In the genomic region with DNA sequence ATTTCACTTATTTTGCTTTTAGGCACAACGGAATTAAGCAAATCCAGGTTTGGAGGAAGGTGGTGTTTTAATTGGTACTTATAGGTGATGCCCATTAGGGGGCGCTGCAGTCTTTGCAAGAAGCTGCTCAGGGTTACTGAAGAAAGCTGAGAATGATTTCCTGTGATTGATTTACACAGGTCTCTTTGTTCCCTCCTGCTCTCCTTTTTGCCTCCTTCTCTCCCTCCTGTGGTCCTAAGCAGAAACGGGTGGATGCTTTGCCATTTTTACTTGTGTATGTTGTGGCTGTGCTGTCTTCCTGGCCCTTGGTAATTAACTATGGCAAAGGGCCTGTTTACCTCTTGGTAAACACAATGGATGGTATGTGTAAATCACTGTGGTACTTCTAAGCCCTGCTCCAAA, we compare ENCODE assay signal across 1 cellular context.
TF ChIP-seq lines count a peak whose summit lies in the region.

No MANE protein-coding gene starts in this region.

TF ChIP-seq in GM23338, 12 proteins besides CTCF, POLR2A, EP300 and RAD21 (continued from another document):
- TF ChIP-seq, protein P1, sequence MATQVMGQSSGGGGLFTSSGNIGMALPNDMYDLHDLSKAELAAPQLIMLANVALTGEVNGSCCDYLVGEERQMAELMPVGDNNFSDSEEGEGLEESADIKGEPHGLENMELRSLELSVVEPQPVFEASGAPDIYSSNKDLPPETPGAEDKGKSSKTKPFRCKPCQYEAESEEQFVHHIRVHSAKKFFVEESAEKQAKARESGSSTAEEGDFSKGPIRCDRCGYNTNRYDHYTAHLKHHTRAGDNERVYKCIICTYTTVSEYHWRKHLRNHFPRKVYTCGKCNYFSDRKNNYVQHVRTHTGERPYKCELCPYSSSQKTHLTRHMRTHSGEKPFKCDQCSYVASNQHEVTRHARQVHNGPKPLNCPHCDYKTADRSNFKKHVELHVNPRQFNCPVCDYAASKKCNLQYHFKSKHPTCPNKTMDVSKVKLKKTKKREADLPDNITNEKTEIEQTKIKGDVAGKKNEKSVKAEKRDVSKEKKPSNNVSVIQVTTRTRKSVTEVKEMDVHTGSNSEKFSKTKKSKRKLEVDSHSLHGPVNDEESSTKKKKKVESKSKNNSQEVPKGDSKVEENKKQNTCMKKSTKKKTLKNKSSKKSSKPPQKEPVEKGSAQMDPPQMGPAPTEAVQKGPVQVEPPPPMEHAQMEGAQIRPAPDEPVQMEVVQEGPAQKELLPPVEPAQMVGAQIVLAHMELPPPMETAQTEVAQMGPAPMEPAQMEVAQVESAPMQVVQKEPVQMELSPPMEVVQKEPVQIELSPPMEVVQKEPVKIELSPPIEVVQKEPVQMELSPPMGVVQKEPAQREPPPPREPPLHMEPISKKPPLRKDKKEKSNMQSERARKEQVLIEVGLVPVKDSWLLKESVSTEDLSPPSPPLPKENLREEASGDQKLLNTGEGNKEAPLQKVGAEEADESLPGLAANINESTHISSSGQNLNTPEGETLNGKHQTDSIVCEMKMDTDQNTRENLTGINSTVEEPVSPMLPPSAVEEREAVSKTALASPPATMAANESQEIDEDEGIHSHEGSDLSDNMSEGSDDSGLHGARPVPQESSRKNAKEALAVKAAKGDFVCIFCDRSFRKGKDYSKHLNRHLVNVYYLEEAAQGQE (IDR thresholded peaks at IDR 0.05; ENCODE audit: unreplicated experiment) = no peak
- TF ChIP-seq JUNB (IDR thresholded peaks at IDR 0.05; ENCODE audit: unreplicated experiment) = no peak
- no peak for TF ChIP-seq EZH2phosphoT487 (IDR thresholded peaks at IDR 0.05; ENCODE audit: unreplicated experiment)
- no peak for TF ChIP-seq NANOG (IDR thresholded peaks at IDR 0.05; ENCODE audit: borderline replicate concordance)
- TF ChIP-seq, protein P2, sequence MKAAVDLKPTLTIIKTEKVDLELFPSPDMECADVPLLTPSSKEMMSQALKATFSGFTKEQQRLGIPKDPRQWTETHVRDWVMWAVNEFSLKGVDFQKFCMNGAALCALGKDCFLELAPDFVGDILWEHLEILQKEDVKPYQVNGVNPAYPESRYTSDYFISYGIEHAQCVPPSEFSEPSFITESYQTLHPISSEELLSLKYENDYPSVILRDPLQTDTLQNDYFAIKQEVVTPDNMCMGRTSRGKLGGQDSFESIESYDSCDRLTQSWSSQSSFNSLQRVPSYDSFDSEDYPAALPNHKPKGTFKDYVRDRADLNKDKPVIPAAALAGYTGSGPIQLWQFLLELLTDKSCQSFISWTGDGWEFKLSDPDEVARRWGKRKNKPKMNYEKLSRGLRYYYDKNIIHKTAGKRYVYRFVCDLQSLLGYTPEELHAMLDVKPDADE (IDR thresholded peaks at IDR 0.05) = no peak
- no peak for TF ChIP-seq STAT1 (IDR thresholded peaks at IDR 0.05; ENCODE audit: unreplicated experiment)
